ENCODE assay signal across 20 cellular contexts in genomic region chr4:3705236-3705987, GRCh38.
"Had no signal": no experiment of that assay in that cellular context is flagged by ENCODE, and none has a peak within 500 bp of the region (broad histone marks: within the 10 kb centered on the region; RNA-seq: fewer than 3 reads in every experiment).

No MANE protein-coding gene starts in this region.

- H3K27me3 ChIP-seq: uterus had no signal

- DNase-seq: activated CD4-positive, alpha-beta T cell treated with anti-CD3 and anti-CD28 coated beads for 1 hour; activated CD8-positive, alpha-beta memory T cell treated with anti-CD3 and anti-CD28 coated beads for 24 hours; activated gamma-delta T cell treated with Interleukin-2 at 50 U/mL for 16 hours; activated naive CD8-positive, alpha-beta T cell treated with anti-CD3 and anti-CD28 coated beads for 36 hours; amniotic stem cell; endodermal cell; foreskin keratinocyte; hypothalamus; mesendoderm; occipital lobe; stimulated activated naive CD8-positive, alpha-beta T cell treated with anti-CD3 and anti-CD28 coated beads, Interleukin-15, Interleukin-2, amounts not matched to agents 100 U/mL and 50 U/mL, for 24 hours; SW 1271; uterus had no signal

- H3K27ac Mint-ChIP-seq: activated naive CD8-positive, alpha-beta T cell treated with anti-CD3 and anti-CD28 coated beads for 36 hours; endodermal cell; progenitor cell of endocrine pancreas had no signal

- H3K36me3 Mint-ChIP-seq: activated naive CD8-positive, alpha-beta T cell treated with anti-CD3 and anti-CD28 coated beads for 36 hours; naive thymus-derived CD8-positive, alpha-beta T cell had no signal

- H3K4me1 Mint-ChIP-seq: activated naive CD8-positive, alpha-beta T cell treated with anti-CD3 and anti-CD28 coated beads for 36 hours; endodermal cell had no signal

- H3K27ac ChIP-seq: cardiac muscle cell, epithelial cell of prostate, foreskin keratinocyte, tibial nerve, uterus, WERI-Rb-1 had no signal

- ATAC-seq: foreskin keratinocyte; naive thymus-derived CD8-positive, alpha-beta T cell; stimulated activated naive CD8-positive, alpha-beta T cell treated with anti-CD3 and anti-CD28 coated beads, Interleukin-15, Interleukin-2, amounts not matched to agents 100 U/mL and 50 U/mL, for 24 hours had no signal

- H3K36me3 ChIP-seq: cardiac muscle cell, tibial nerve, uterus, WERI-Rb-1 had no signal

- H3K9me3 ChIP-seq: tibial nerve, uterus had no signal

- H3K4me3 Mint-ChIP-seq: activated naive CD8-positive, alpha-beta T cell treated with anti-CD3 and anti-CD28 coated beads for 36 hours; endodermal cell; naive thymus-derived CD8-positive, alpha-beta T cell had no signal

- H3K9me3 Mint-ChIP-seq: activated naive CD8-positive, alpha-beta T cell treated with anti-CD3 and anti-CD28 coated beads for 36 hours; endodermal cell; naive thymus-derived CD8-positive, alpha-beta T cell had no signal

- H3K4me1 ChIP-seq: foreskin keratinocyte, tibial nerve had no signal

- H3K4me3 ChIP-seq: cardiac muscle cell, dorsolateral prefrontal cortex, tibial nerve, uterus had no signal
